1 cellular context compared by ENCODE assay signal in the genomic region with DNA sequence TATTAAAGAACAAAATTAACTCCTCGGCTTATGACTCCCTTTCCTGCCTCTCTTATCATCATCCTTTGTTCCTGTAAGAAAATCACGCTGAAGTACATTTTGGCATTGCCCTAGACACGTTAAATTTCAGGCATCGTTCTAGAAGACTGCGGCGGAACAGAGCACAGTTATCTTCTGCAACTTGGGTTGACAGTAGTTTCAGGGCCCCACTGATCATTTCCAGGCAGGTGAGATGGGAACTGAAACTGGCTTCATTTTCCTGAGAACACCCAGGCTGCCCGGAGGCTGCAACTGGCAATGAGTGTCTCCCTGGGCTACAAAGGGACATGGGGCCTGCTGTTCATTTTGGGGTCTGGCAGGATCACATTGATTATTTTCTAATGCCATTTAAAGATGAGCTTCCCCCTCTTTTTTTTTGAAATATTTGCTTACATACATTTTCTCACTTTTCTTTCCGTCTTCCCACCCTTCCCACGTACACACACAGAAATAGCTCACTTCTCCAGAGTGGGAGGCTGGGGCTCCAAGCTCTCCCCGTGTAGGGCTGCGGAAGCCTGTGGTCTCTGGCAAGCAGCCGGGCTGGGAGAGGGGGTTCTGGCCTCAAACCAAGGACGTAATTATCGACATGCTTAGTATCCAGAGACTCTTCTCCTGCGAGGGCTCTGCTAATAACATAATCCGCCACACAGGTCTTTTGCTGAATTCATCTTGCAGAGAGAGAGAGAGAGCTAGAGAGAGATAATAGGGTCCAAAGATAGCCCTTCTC.
TF ChIP-seq lines count a peak whose summit lies in the region.

No MANE protein-coding gene starts in this region.

TF ChIP-seq in H1, 55 proteins besides CTCF, POLR2A, EP300 and RAD21 (continued from another document):
- TF ChIP-seq USF2 (IDR thresholded peaks at IDR 0.05; ENCODE audit: low read length) (no peak), YY1 (IDR thresholded peaks at IDR 0.05; ENCODE audit: low read depth, low read length) (no peak), ZNF274 (IDR thresholded peaks at IDR 0.05; ENCODE audit: borderline replicate concordance, extremely low read depth, low read length) (no peak), NANOG (IDR thresholded peaks at IDR 0.05; ENCODE audit: insufficient read depth, low read depth, low read length, poor library complexity, severe bottlenecking) (no peak), CEBPB (IDR thresholded peaks at IDR 0.05; ENCODE audit: low read depth, low read length) (no peak), SP4 (IDR thresholded peaks at IDR 0.05; ENCODE audit: low read length) (no peak)
